Comparison of ENCODE assay signal across 22 cellular contexts in the genomic region with DNA sequence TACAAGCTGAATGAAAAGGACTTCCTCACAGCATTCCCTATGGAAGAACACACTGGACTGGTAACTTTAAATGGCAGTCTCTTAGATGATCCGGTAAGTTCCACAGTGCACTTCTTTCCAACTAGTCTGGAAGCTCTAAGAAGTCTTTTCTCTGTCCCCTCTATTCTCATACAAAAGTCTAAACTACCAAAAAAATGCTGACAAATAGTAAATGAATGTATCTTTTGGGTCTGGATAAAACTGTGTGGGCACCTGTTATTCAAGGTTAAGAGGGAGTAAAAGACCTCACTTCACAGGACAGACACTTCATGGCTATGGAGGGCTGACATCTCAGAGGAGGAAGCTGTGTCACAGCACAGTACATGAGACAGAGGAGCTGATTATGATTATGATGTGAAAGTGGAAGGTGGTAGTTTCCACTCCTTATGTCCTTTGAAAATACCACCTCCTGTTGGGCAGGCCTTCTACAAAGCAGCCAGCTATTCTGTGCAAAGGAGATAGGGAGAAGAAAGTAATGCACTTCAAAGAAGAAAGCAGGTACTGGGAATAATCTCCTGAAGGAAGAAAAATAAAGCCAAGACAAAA.
"Had no signal": no experiment of that assay in that cellular context is flagged by ENCODE, and none has a peak within 500 bp of the region (broad histone marks: within the 10 kb centered on the region; RNA-seq: fewer than 3 reads in every experiment).

No MANE protein-coding gene starts in this region.

- H3K9ac ChIP-seq: KMS-11, SK-N-SH had no signal

- FAIRE-seq: HTR-8/SVneo had no signal

- H3K4me2 ChIP-seq: KMS-11, SK-N-SH had no signal

- DNase-seq: Kasumi-1, MM.1S, NCI-H1092 treated with DMSO at 0.1 percent for 48 hours, NCI-H1436, NCI-H187, NCI-H2029, NCI-H2081 treated with DMSO at 0.1 percent for 48 hours, NCI-H2171, NCI-H226, NCI-H446, NCI-H510A, NCI-H524 treated with DMSO at 0.1 percent for 48 hours, NCI-H69, NCI-H774, PC-3, SHP77, SK-N-SH had no signal

- H3K27ac ChIP-seq: HL-60, KMS-11, RWPE1 had no signal

- ATAC-seq: Panc1, PC-3 had no signal

- H3K9me3 ChIP-seq: SK-N-SH had no signal
